ENCODE assay signal across 26 cellular contexts in genomic region chr1:220084460-220084859, GRCh38. TPM values are rescaled to one million over a fixed set of nuclear protein-coding genes. Genes with fewer than 3 reads are reported as not detected.
DNase-seq lines count a peak whose midpoint lies in the region; TF ChIP-seq lines count a peak whose summit lies in the region.
"Had no signal": no experiment of that assay in that cellular context is flagged by ENCODE, and none has a peak within 500 bp of the region (broad histone marks: within the 10 kb centered on the region; RNA-seq: fewer than 3 reads in every experiment).

No MANE protein-coding gene starts in this region.

- H3K4me3 ChIP-seq in Karpas-422 (ENCODE audit: low read length): no peak overlapping the region
- no peak overlapping the region for H3K4me3 ChIP-seq in cardiac fibroblast (replicated peaks in 1 of 2; ENCODE audit: low read depth in 2 of 2, low read length in 2 of 2)
- H3K4me3 ChIP-seq in hepatocyte: no peak overlapping the region
- no peak overlapping the region for H3K4me3 ChIP-seq in osteoblast (ENCODE audit: insufficient read depth, low read length)
- H3K4me3 ChIP-seq in right atrium auricular region: no peak overlapping the region
- H3K4me3 ChIP-seq: heart left ventricle, lower lobe of right lung, ovary, tibial artery had no signal

- H3K36me3 ChIP-seq in Karpas-422 (ENCODE audit: insufficient read depth, low read length) (peaks cover 18% of the 10 kb centered on the region), hepatocyte (replicated peaks; ENCODE audit: insufficient read depth, low read depth) (no peaks in the 10 kb centered on the region), osteoblast (ENCODE audit: insufficient read depth, low read length) (no peaks in the 10 kb centered on the region), right atrium auricular region (peaks cover 1% of the 10 kb centered on the region)
- H3K36me3 ChIP-seq: ovary had no signal

- H3K4me1 ChIP-seq in Karpas-422 (ENCODE audit: low read length) (peaks cover 33% of the 10 kb centered on the region), hepatocyte (ENCODE audit: insufficient read depth) (no peaks in the 10 kb centered on the region), osteoblast (ENCODE audit: insufficient read depth, low read length) (no peaks in the 10 kb centered on the region), right atrium auricular region (no peaks in the 10 kb centered on the region)
- H3K4me1 ChIP-seq: lower lobe of right lung had no signal

- no peak overlapping the region for H3K27ac Mint-ChIP-seq in activated naive CD4-positive, alpha-beta T cell treated with anti-CD3 and anti-CD28 coated beads for 36 hours
- H3K27ac Mint-ChIP-seq: activated CD4-positive, alpha-beta memory T cell treated with anti-CD3 and anti-CD28 coated beads, Interleukin-2, amount 10 ng/mL, durations not matched to agents 7 days and 5 days; brain; CD4-positive, alpha-beta memory T cell; nephron progenitor cell; T-helper 2 cell treated with Interferon-gamma antibody and Interleukin-4, amounts not matched to agents 5 μg/mL and 100 μg/mL, for 36 hours had no signal

- WGBS in hepatocyte (ENCODE audit: low lambda C conversion rate, missing lambda C conversion rate): 93% methylated on average over 1 of the region's 1 CpG

- no peaks in the 10 kb centered on the region for H3K9me3 Mint-ChIP-seq in activated naive CD4-positive, alpha-beta T cell treated with anti-CD3 and anti-CD28 coated beads for 36 hours
- H3K9me3 Mint-ChIP-seq: activated CD4-positive, alpha-beta memory T cell treated with anti-CD3 and anti-CD28 coated beads, Interleukin-2, amount 10 ng/mL, durations not matched to agents 7 days and 5 days; CD4-positive, alpha-beta memory T cell; T-helper 2 cell treated with Interferon-gamma antibody and Interleukin-4, amounts not matched to agents 5 μg/mL and 100 μg/mL, for 36 hours had no signal

- DNase-seq in Karpas-422 (no peak), cardiac fibroblast (ENCODE audit: low read depth in 2 of 2) (peak; percentile 5 to 34), hepatocyte (ENCODE audit: low spot score) (peak; percentile 6), pulmonary artery endothelial cell (ENCODE audit: low read depth, low spot score) (peak; percentile 22), SW480 (ENCODE audit: low spot score) (no peak), osteoblast (ENCODE audit: insufficient read length, low spot score, missing footprints) (no peak), right atrium auricular region (ENCODE audit: low spot score) (no peak)
- no peak for DNase-seq in activated naive CD4-positive, alpha-beta T cell treated with anti-CD3 and anti-CD28 coated beads for 36 hours
- DNase-seq: activated CD4-positive, alpha-beta memory T cell treated with anti-CD3 and anti-CD28 coated beads, Interleukin-2, amount 10 ng/mL, durations not matched to agents 7 days and 5 days; activated CD8-positive, alpha-beta memory T cell treated with anti-CD3 and anti-CD28 coated beads, Interleukin-2, amount 50 U/mL, for 48 hours; activated naive CD4-positive, alpha-beta T cell treated with anti-CD3 and anti-CD28 coated beads, Interleukin-2, amount 50 U/mL, for 16 hours; amniotic stem cell; CD4-positive, alpha-beta memory T cell; effector CD4-positive, alpha-beta T cell; heart left ventricle; KG1; lower lobe of right lung; NCI-H2029 treated with DMSO at 0.1 percent for 48 hours; NCI-H524 treated with DMSO at 0.1 percent for 48 hours; nephron progenitor cell; ovary; SHP77; stimulated activated CD4-positive, alpha-beta T cell treated with anti-CD3 and anti-CD28 coated beads, Interleukin-4, amount 100 ng/mL, for 1 hour; tibial artery had no signal

- H3K36me3 Mint-ChIP-seq in activated naive CD4-positive, alpha-beta T cell treated with anti-CD3 and anti-CD28 coated beads for 36 hours (ENCODE audit: low read depth): peaks cover 8% of the 10 kb centered on the region

- H3K9me2 ChIP-seq in Karpas-422 (replicated peaks; ENCODE audit: insufficient read depth, low read length) (no peaks in the 10 kb centered on the region), hepatocyte (replicated peaks; ENCODE audit: insufficient read depth) (no peaks in the 10 kb centered on the region)

- peaks cover 91% of the 10 kb centered on the region for H3K79me2 ChIP-seq in Karpas-422 (ENCODE audit: low read length)
- peaks cover 72% of the 10 kb centered on the region for H3K79me2 ChIP-seq in hepatocyte
- peaks cover 18% of the 10 kb centered on the region for H3K79me2 ChIP-seq in osteoblast (ENCODE audit: insufficient read depth, low read length)

- no peaks in the 10 kb centered on the region for H3K9me3 ChIP-seq in Karpas-422 (ENCODE audit: low read length)
- H3K9me3 ChIP-seq in hepatocyte (ENCODE audit: low read depth): no peaks in the 10 kb centered on the region
- H3K9me3 ChIP-seq in osteoblast (ENCODE audit: low read depth, low read length): no peaks in the 10 kb centered on the region
- no peaks in the 10 kb centered on the region for H3K9me3 ChIP-seq in right atrium auricular region
- H3K9me3 ChIP-seq: heart left ventricle, lower lobe of right lung, ovary, tibial artery had no signal

- H2AFZ ChIP-seq in Karpas-422 (ENCODE audit: low read length): no peak overlapping the region
- no peak overlapping the region for H2AFZ ChIP-seq in hepatocyte
- H2AFZ ChIP-seq in osteoblast (ENCODE audit: low read length): no peak overlapping the region

- H3K4me3 Mint-ChIP-seq in activated naive CD4-positive, alpha-beta T cell treated with anti-CD3 and anti-CD28 coated beads for 36 hours: no peak overlapping the region
- H3K4me3 Mint-ChIP-seq: activated CD4-positive, alpha-beta memory T cell treated with anti-CD3 and anti-CD28 coated beads, Interleukin-2, amount 10 ng/mL, durations not matched to agents 7 days and 5 days; CD4-positive, alpha-beta memory T cell; nephron progenitor cell; T-helper 2 cell treated with Interferon-gamma antibody and Interleukin-4, amounts not matched to agents 5 μg/mL and 100 μg/mL, for 36 hours had no signal

- H3K4me1 Mint-ChIP-seq in activated naive CD4-positive, alpha-beta T cell treated with anti-CD3 and anti-CD28 coated beads for 36 hours (ENCODE audit: low read depth): peaks cover 2% of the 10 kb centered on the region

- no peaks in the 10 kb centered on the region for H3K27me3 Mint-ChIP-seq in activated naive CD4-positive, alpha-beta T cell treated with anti-CD3 and anti-CD28 coated beads for 36 hours (ENCODE audit: low read depth)
- H3K27me3 Mint-ChIP-seq: activated CD4-positive, alpha-beta memory T cell treated with anti-CD3 and anti-CD28 coated beads, Interleukin-2, amount 10 ng/mL, durations not matched to agents 7 days and 5 days; CD4-positive, alpha-beta memory T cell had no signal

- H3K27ac ChIP-seq in Karpas-422 (ENCODE audit: low read length) (peak overlapping the region; percentile 93), hepatocyte (no peak overlapping the region), osteoblast (ENCODE audit: low read depth, low read length) (no peak overlapping the region), right atrium auricular region (no peak overlapping the region)
- H3K27ac ChIP-seq: heart left ventricle, lower lobe of right lung, ovary, tibial artery had no signal

- intact Hi-C loops in activated naive CD4-positive, alpha-beta T cell treated with anti-CD3 and anti-CD28 coated beads for 36 hours (cut with micrococcal nuclease): no loop called here

- no peaks in the 10 kb centered on the region for H3K27me3 ChIP-seq in Karpas-422 (ENCODE audit: low read length)
- no peaks in the 10 kb centered on the region for H3K27me3 ChIP-seq in hepatocyte
- H3K27me3 ChIP-seq in osteoblast (ENCODE audit: insufficient read depth, low read length): no peaks in the 10 kb centered on the region
- H3K27me3 ChIP-seq in right atrium auricular region: no peaks in the 10 kb centered on the region
- H3K27me3 ChIP-seq: heart left ventricle, ovary, tibial artery had no signal

- H3K9ac ChIP-seq in Karpas-422 (ENCODE audit: low read length): no peak overlapping the region

- H3K4me2 ChIP-seq in Karpas-422 (ENCODE audit: low read depth, low read length, poor library complexity, severe bottlenecking): no peak overlapping the region
- no peak overlapping the region for H3K4me2 ChIP-seq in hepatocyte
- no peak overlapping the region for H3K4me2 ChIP-seq in osteoblast (ENCODE audit: insufficient read depth, low read length)

- H4K20me1 ChIP-seq in Karpas-422 (ENCODE audit: insufficient read depth, low read depth, low read length) (0 out of 2 replicates have a peak, but pooled peaks cover 3% of the 10 kb centered on the region), hepatocyte (ENCODE audit: insufficient read depth, poor library complexity, severe bottlenecking) (no peaks in the 10 kb centered on the region), osteoblast (ENCODE audit: insufficient read depth, low read length) (no peaks in the 10 kb centered on the region)

- CTCF ChIA-PET in activated naive CD4-positive, alpha-beta T cell treated with anti-CD3 and anti-CD28 coated beads for 36 hours (lab: Charles Lee): no interaction called here

- TF ChIP-seq CTCF in cardiac fibroblast (IDR thresholded peaks at IDR 0.05; ENCODE audit: low read depth, low read length) (no peak), hepatocyte (IDR thresholded peaks at IDR 0.05; ENCODE audit: poor library complexity) (no peak), osteoblast (IDR thresholded peaks at IDR 0.05; ENCODE audit: extremely low read depth, low read depth, low read length) (no peak), right atrium auricular region (IDR thresholded peaks at IDR 0.05) (no peak)

RNA-seq across cellular contexts. Expression of gene BPNT1, which starts 5.1 kb away (rescaled TPM):
- total RNA-seq in Karpas-422 (2014; rRNA removed; shearing (Covaris generic); ENCODE audit: low replicate concordance): 65.3 and 69.1 TPM in 2 replicates
- 37.6 and 53.4 TPM in 2 replicates for total RNA-seq in hepatocyte
- 9.7 and 11.2 TPM in 2 replicates for polyA plus RNA-seq in hepatocyte
- 28.2 and 42.5 TPM in 2 replicates for total RNA-seq in pulmonary artery endothelial cell
- total RNA-seq in osteoblast: 18.1 and 18.6 TPM in 2 replicates
- total RNA-seq in right atrium auricular region: 10 to 100 TPM; 14.4 to 20.3 TPM
- 10 to 100 TPM; 18.5 to 21.3 TPM for total RNA-seq in activated naive CD4-positive, alpha-beta T cell treated with anti-CD3 and anti-CD28 coated beads for 36 hours

RNA-seq across cellular contexts. Expression of gene IARS2, which starts 9.5 kb away (rescaled TPM):
- 68.3 and 79.8 TPM in 2 replicates for total RNA-seq in Karpas-422 (2014; rRNA removed; shearing (Covaris generic); ENCODE audit: low replicate concordance)
- total RNA-seq in hepatocyte: 85.8 and 92.9 TPM in 2 replicates
- polyA plus RNA-seq in hepatocyte: 48.1 and 55.2 TPM in 2 replicates
- total RNA-seq in pulmonary artery endothelial cell: 86.2 and 86.7 TPM in 2 replicates
- 76.6 and 79.3 TPM in 2 replicates for total RNA-seq in osteoblast
- total RNA-seq in right atrium auricular region: 10 to 100 TPM; 44.2 to 71.3 TPM
- 10 to 100 TPM; 59.7 to 60.3 TPM for total RNA-seq in activated naive CD4-positive, alpha-beta T cell treated with anti-CD3 and anti-CD28 coated beads for 36 hours

RNA-seq across cellular contexts. Expression of gene EPRS1, which starts 38.2 kb away (rescaled TPM):
- 113 and 187 TPM in 2 replicates for total RNA-seq in Karpas-422 (2014; rRNA removed; shearing (Covaris generic); ENCODE audit: low replicate concordance)
- 66.3 and 73.9 TPM in 2 replicates for total RNA-seq in hepatocyte
- polyA plus RNA-seq in hepatocyte: 49.7 and 50.7 TPM in 2 replicates
- total RNA-seq in pulmonary artery endothelial cell: 166 and 189 TPM in 2 replicates
- total RNA-seq in osteoblast: 203 and 218 TPM in 2 replicates
- 10 to 100 TPM; 39.1 to 55.4 TPM for total RNA-seq in right atrium auricular region
- total RNA-seq in activated naive CD4-positive, alpha-beta T cell treated with anti-CD3 and anti-CD28 coated beads for 36 hours: 100 to 1,000 TPM; 227 to 229 TPM

Comparison
In these comparisons a context has a peak if more than half of its experiments do, and no peak if none do; other contexts are left out.
1. DNase-seq: peak in cardiac fibroblast (2 of 2), hepatocyte (single experiment) and pulmonary artery endothelial cell (single experiment); none in Karpas-422 (single experiment), SW480 (single experiment), osteoblast (single experiment), right atrium auricular region (single experiment) and activated naive CD4-positive, alpha-beta T cell treated with anti-CD3 and anti-CD28 coated beads for 36 hours (single experiment).